ENCODE assay signal across 12 cellular contexts in the genomic region with DNA sequence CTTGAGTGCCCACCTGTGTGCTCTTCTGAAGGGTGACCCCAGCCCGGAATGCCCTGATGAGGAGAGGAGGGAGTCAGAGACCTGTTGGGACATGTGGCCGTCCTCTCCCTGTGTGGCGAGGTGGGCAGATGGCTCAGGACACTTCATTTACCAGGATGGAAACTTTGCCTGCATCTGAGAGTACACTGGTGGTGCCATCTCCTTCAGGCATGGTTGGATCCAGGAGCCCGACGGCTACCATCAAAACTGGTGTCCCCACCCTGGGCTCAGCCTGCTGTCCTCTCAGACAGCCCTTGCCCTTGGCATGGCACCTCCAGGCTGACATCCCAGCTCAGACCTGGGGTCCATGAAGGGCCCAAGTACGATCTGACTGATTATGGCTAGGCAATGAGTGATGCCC. TPM values are rescaled to one million over a fixed set of nuclear protein-coding genes. Genes with fewer than 3 reads are reported as not detected.
"Had no signal": no experiment of that assay in that cellular context is flagged by ENCODE, and none has a peak within 500 bp of the region (broad histone marks: within the 10 kb centered on the region; RNA-seq: fewer than 3 reads in every experiment).

No MANE protein-coding gene starts in this region.

- H3K27ac ChIP-seq: GM23248, HL-60, KMS-11 had no signal

- DNase-seq: GM23248, GOT3, H7, HFFc6, KBM-7 had no signal

- H3K4me3 ChIP-seq: GM23248, HAP-1 had no signal

- H3K27ac Mint-ChIP-seq: HFFc6 had no signal

- H3K9me3 Mint-ChIP-seq: IgD-negative memory B cell had no signal

- H3K4me3 Mint-ChIP-seq: HFFc6, IgD-negative memory B cell had no signal

- H3K4me1 ChIP-seq: HAP-1 had no signal

- H3K36me3 Mint-ChIP-seq: IgD-negative memory B cell had no signal

- ATAC-seq: HCT116 had no signal

- H3K9me3 ChIP-seq: HAP-1 had no signal

RNA-seq across cellular contexts. Expression of a gene that starts 11.2 kb away (rescaled TPM):
- total RNA-seq: GM23248, H4, HFFc6, HT1080 had no signal
- polyA plus RNA-seq: GM23248, IgD-negative memory B cell had no signal
